Comparison of ENCODE assay signal across 12 cellular contexts in genomic region chr5:10699281-10699874, GRCh38.
DNase-seq lines count a peak whose midpoint lies in the region; ATAC-seq and TF ChIP-seq lines count a peak whose summit lies in the region.
"Had no signal": no experiment of that assay in that cellular context is flagged by ENCODE, and none has a peak within 500 bp of the region (broad histone marks: within the 10 kb centered on the region; RNA-seq: fewer than 3 reads in every experiment).

No MANE protein-coding gene starts in this region.

- H2BK120ac ChIP-seq in IMR-90 (ENCODE audit: low read depth, low read length) = peak overlapping the region; percentile 2; the same call in 1 of the 2 replicates

- H4K8ac ChIP-seq in IMR-90 (ENCODE audit: low read depth in 2 of 2, low read length in 2 of 2) = no peak overlapping the region

- H4K91ac ChIP-seq in IMR-90 (ENCODE audit: insufficient read depth, low read depth, low read length) = no peak overlapping the region

- H2AK9ac ChIP-seq in IMR-90 (replicated peaks; ENCODE audit: low read depth, low read length, poor library complexity) = no peak overlapping the region

- H3K4me3 Mint-ChIP-seq in naive B cell = no peak overlapping the region
- H3K4me3 Mint-ChIP-seq in activated CD4-positive, alpha-beta memory T cell treated with anti-CD3 and anti-CD28 coated beads, Interleukin-2, amount 10 ng/mL, durations not matched to agents 7 days and 5 days = no peak overlapping the region
- H3K4me3 Mint-ChIP-seq: natural killer cell treated with Interleukin-12 subunit alpha and Interleukin-12 subunit beta and Interleukin-15 and Interleukin-18, amount 100 ng/mL, for 72 hours had no signal

- no peak overlapping the region for H3K56ac ChIP-seq in IMR-90 (ENCODE audit: extremely low read depth, insufficient read depth, low read length)

- H3K9me3 Mint-ChIP-seq in naive B cell = no peaks in the 10 kb centered on the region
- H3K9me3 Mint-ChIP-seq in activated CD4-positive, alpha-beta memory T cell treated with anti-CD3 and anti-CD28 coated beads, Interleukin-2, amount 10 ng/mL, durations not matched to agents 7 days and 5 days = no peaks in the 10 kb centered on the region
- H3K9me3 Mint-ChIP-seq: natural killer cell treated with Interleukin-12 subunit alpha and Interleukin-12 subunit beta and Interleukin-15 and Interleukin-18, amount 100 ng/mL, for 72 hours had no signal

- no peak overlapping the region for H3K27ac ChIP-seq in IMR-90 (ENCODE audit: insufficient read depth, low read length)

- no peak overlapping the region for H3K4ac ChIP-seq in IMR-90 (ENCODE audit: low read depth, low read length)

- peaks cover 0 to 5% of the 10 kb centered on the region in 2 donors for H3K36me3 Mint-ChIP-seq in naive B cell
- peaks cover 6% of the 10 kb centered on the region for H3K36me3 Mint-ChIP-seq in activated CD4-positive, alpha-beta memory T cell treated with anti-CD3 and anti-CD28 coated beads, Interleukin-2, amount 10 ng/mL, durations not matched to agents 7 days and 5 days (ENCODE audit: low read depth)
- H3K36me3 Mint-ChIP-seq: natural killer cell treated with Interleukin-12 subunit alpha and Interleukin-12 subunit beta and Interleukin-15 and Interleukin-18, amount 100 ng/mL, for 72 hours had no signal

- no peaks in the 10 kb centered on the region for H3K27me3 Mint-ChIP-seq in naive B cell
- no peaks in the 10 kb centered on the region for H3K27me3 Mint-ChIP-seq in activated CD4-positive, alpha-beta memory T cell treated with anti-CD3 and anti-CD28 coated beads, Interleukin-2, amount 10 ng/mL, durations not matched to agents 7 days and 5 days
- H3K27me3 Mint-ChIP-seq: natural killer cell treated with Interleukin-12 subunit alpha and Interleukin-12 subunit beta and Interleukin-15 and Interleukin-18, amount 100 ng/mL, for 72 hours had no signal

- no peak for TF ChIP-seq CTCF in IMR-90 (conservative IDR thresholded peaks at IDR 0.05; ENCODE audit: low read depth, low read length)

- H3K4me3 ChIP-seq in IMR-90 (ENCODE audit: insufficient read depth, low read depth, low read length) = no peak overlapping the region

- ATAC-seq in GM19023 (IDR thresholded peaks at IDR 0.05; ENCODE audit: unreplicated experiment) = peak; percentile 56
- ATAC-seq in HG02642 (IDR thresholded peaks at IDR 0.05; ENCODE audit: poor library complexity, unreplicated experiment) = peak; percentile 60
- no peak for ATAC-seq in IMR-90 (ENCODE audit: low read depth)
- ATAC-seq in naive B cell (ENCODE audit: low read depth in 2 of 2) = no peak
- ATAC-seq: natural killer cell treated with Interleukin-12 subunit alpha and Interleukin-12 subunit beta and Interleukin-15 and Interleukin-18, amount 100 ng/mL, for 72 hours had no signal

- no peak overlapping the region for H2BK20ac ChIP-seq in IMR-90 (ENCODE audit: low read depth, low read length)

- H3K27me3 ChIP-seq in IMR-90 (ENCODE audit: control insufficient read depth, insufficient read depth, low read length) = no peaks in the 10 kb centered on the region

- peak overlapping the region in 5 of 6 donors; percentile 39 to 92 (median 84) for H3K27ac Mint-ChIP-seq in naive B cell
- H3K27ac Mint-ChIP-seq in activated CD4-positive, alpha-beta memory T cell treated with anti-CD3 and anti-CD28 coated beads, Interleukin-2, amount 10 ng/mL, durations not matched to agents 7 days and 5 days = no peak overlapping the region
- H3K27ac Mint-ChIP-seq: natural killer cell treated with Interleukin-12 subunit alpha and Interleukin-12 subunit beta and Interleukin-15 and Interleukin-18, amount 100 ng/mL, for 72 hours had no signal

- peaks cover 37 to 92% of the 10 kb centered on the region in 2 experiments for H3K79me1 ChIP-seq in IMR-90 (ENCODE audit: low read depth in 1 of 2, low read length in 2 of 2)

- DNase-seq in IMR-90 = peak; percentile 44
- no peak for DNase-seq in naive B cell
- DNase-seq in NCI-H1694 (lab: John Stamatoyannopoulos, UW) = no peak
- no peak for DNase-seq in stimulated activated naive CD4-positive, alpha-beta T cell (lab: John Stamatoyannopoulos, UW)
- DNase-seq in activated CD4-positive, alpha-beta memory T cell treated with anti-CD3 and anti-CD28 coated beads, Interleukin-2, amount 10 ng/mL, durations not matched to agents 7 days and 5 days = no peak
- DNase-seq in cardiac septum (ENCODE audit: low spot score) = no peak
- DNase-seq: activated CD4-positive, alpha-beta T cell treated with anti-CD3 and anti-CD28 coated beads, Interleukin-2, amount 50 U/mL, for 48 hours; DMS153; NCI-H69 had no signal

- POLR2A ChIA-PET in IMR-90 (lab: Charles Lee; ENCODE audit: unreplicated experiment) = no interaction called here
- POLR2A ChIA-PET in activated CD4-positive, alpha-beta memory T cell treated with anti-CD3 and anti-CD28 coated beads, Interleukin-2, amount 10 ng/mL, durations not matched to agents 7 days and 5 days (lab: Charles Lee) = no interaction called here

- H3K14ac ChIP-seq in IMR-90 (replicated peaks; ENCODE audit: low read depth, low read length) = no peak overlapping the region

- BruUV-seq in IMR-90 (replicated peaks; lab: Mats Ljungman, UMichigan) = no TSS peak

- no peak overlapping the region for H3K23ac ChIP-seq in IMR-90 (ENCODE audit: low read depth, low read length)

- H2BK15ac ChIP-seq in IMR-90 (ENCODE audit: low read depth, low read length) = no peak overlapping the region

- no peak overlapping the region for H2AK5ac ChIP-seq in IMR-90 (ENCODE audit: low read depth, low read length)

- intact Hi-C loops in IMR-90 (cut with micrococcal nuclease) = loop anchor here (5.0 kb wide), 1 partner anchor 353 kb away; no protein-coding TSS in a partner anchor
- intact Hi-C loops in cardiac septum (cut with DNase I) = loop anchor here (5.0 to 10.0 kb wide), 3 partner anchors 158 to 1323 kb away; no protein-coding TSS in a partner anchor

- no peak overlapping the region for H3K9ac ChIP-seq in IMR-90 (ENCODE audit: low read depth, low read length)

- H4K5ac ChIP-seq in IMR-90 (ENCODE audit: low read depth, low read length) = no peak overlapping the region

- dilution Hi-C loops in IMR-90 (cut with HindIII; ENCODE audit: low sequenced_read_pairs, unreplicated experiment) = no loop called here

- no peak overlapping the region for H3K18ac ChIP-seq in IMR-90 (ENCODE audit: low read depth, low read length)

- peaks cover 5% of the 10 kb centered on the region for H3K36me3 ChIP-seq in IMR-90 (ENCODE audit: control insufficient read depth, insufficient read depth, low read length)

- H2AFZ ChIP-seq in IMR-90 (replicated peaks; ENCODE audit: low read length, poor library complexity) = no peak overlapping the region

- no peak for TF ChIP-seq POLR2A in IMR-90 (IDR thresholded peaks at IDR 0.05; ENCODE audit: low read depth, low read length)

- H3K4me1 ChIP-seq in IMR-90 (ENCODE audit: control insufficient read depth, insufficient read depth, low read length) = peaks cover 25% of the 10 kb centered on the region

- H3K9me3 ChIP-seq in IMR-90 (ENCODE audit: control insufficient read depth, insufficient read depth, low read length) = no peaks in the 10 kb centered on the region

- H2BK5ac ChIP-seq in IMR-90 (ENCODE audit: low read depth, low read length, poor library complexity, severe bottlenecking) = no peak overlapping the region

- no peak overlapping the region for H3K4me2 ChIP-seq in IMR-90 (ENCODE audit: low read depth, low read length)

- CTCF ChIA-PET in IMR-90 (lab: Yijun Ruan, JAX) = no interaction called here
- CTCF ChIA-PET in activated CD4-positive, alpha-beta memory T cell treated with anti-CD3 and anti-CD28 coated beads, Interleukin-2, amount 10 ng/mL, durations not matched to agents 7 days and 5 days (lab: Charles Lee) = interaction anchor here (0.9 to 1.0 kb wide), 2 partner anchors 9 to 247 kb away, joined by 3 read pairs; no protein-coding TSS in a partner anchor

- peaks cover 24% of the 10 kb centered on the region for H4K20me1 ChIP-seq in IMR-90 (ENCODE audit: insufficient read depth, low read length)

- 100% methylated on average over 1 of the region's 5 CpGs; no CpG with 5 or more reads in 1 of the 2 experiments for WGBS in IMR-90 (ENCODE audit: extremely low coverage in 2 of 2, insufficient read length in 1 of 2), 2 experiments

- H3K4me1 Mint-ChIP-seq in naive B cell = peaks cover 15 to 39% (median 36%) of the 10 kb centered on the region in 3 donors
- H3K4me1 Mint-ChIP-seq in activated CD4-positive, alpha-beta memory T cell treated with anti-CD3 and anti-CD28 coated beads, Interleukin-2, amount 10 ng/mL, durations not matched to agents 7 days and 5 days = peaks cover 14% of the 10 kb centered on the region

- in situ Hi-C loops in IMR-90 (cut with MboI; ENCODE audit: low sequenced_read_pairs) = loop anchor here (10.0 kb wide), 1 partner anchor 485 kb away; no protein-coding TSS in a partner anchor

- TF ChIP-seq RAD21 in IMR-90 (IDR thresholded peaks at IDR 0.05; ENCODE audit: low read length) = no peak

- H3K9me1 ChIP-seq in IMR-90 (ENCODE audit: insufficient read depth, low read length) = peaks cover 34% of the 10 kb centered on the region

TF ChIP-seq in IMR-90, 13 proteins besides CTCF, POLR2A, EP300 and RAD21:
- TF ChIP-seq CHD1 (IDR thresholded peaks at IDR 0.05; ENCODE audit: low read depth, low read length) = no peak

Comparison
In these comparisons a context has a peak if more than half of its experiments do, and no peak if none do; other contexts are left out.
1. ATAC-seq: peak in GM19023 (single experiment) and HG02642 (single experiment); none in IMR-90 (single experiment) and naive B cell (0 of 2).